Comparison of ENCODE assay signal across 9 cellular contexts in genomic region chr22:49632199-49633009, GRCh38.
DNase-seq lines count a peak whose midpoint lies in the region; ATAC-seq and TF ChIP-seq lines count a peak whose summit lies in the region.
"Had no signal": no experiment of that assay in that cellular context is flagged by ENCODE, and none has a peak within 500 bp of the region (broad histone marks: within the 10 kb centered on the region; RNA-seq: fewer than 3 reads in every experiment).

No MANE protein-coding gene starts in this region.

- CTCF ChIA-PET in MCF 10A (lab: Yijun Ruan, JAX), result no interaction called here

- no peak overlapping the region for H3K9ac ChIP-seq in liver (ENCODE audit: low read depth in 1 of 2, low read length in 2 of 2)

- no peaks in the 10 kb centered on the region for H3K9me3 Mint-ChIP-seq in MCF 10A (ENCODE audit: unreplicated experiment)
- H3K9me3 Mint-ChIP-seq: stimulated activated naive CD8-positive, alpha-beta T cell treated with anti-CD3 and anti-CD28 coated beads, Interleukin-15, Interleukin-2, amounts not matched to agents 100 ng/mL and 50 ng/mL, for 24 hours had no signal

- POLR2A ChIA-PET in MCF 10A (lab: Yijun Ruan, JAX), result no interaction called here

- H3K4me3 ChIP-seq in dorsolateral prefrontal cortex (peak overlapping the region; percentile 31 to 75 (median 58)), liver (ENCODE audit: low read depth in 1 of 3, low read length in 3 of 3) (peak overlapping the region in 2 of 3 donors; percentile 24 to 37), suprapubic skin (peak overlapping the region; percentile 37)

- H3K4me1 Mint-ChIP-seq in MCF 10A (ENCODE audit: insufficient read depth, unreplicated experiment), result no peaks in the 10 kb centered on the region

- intact Hi-C loops in MCF 10A (cut with micrococcal nuclease), result no loop called here
- intact Hi-C loops in dorsolateral prefrontal cortex (cut with DNase I), result loop anchor here (2.0 to 10.0 kb wide), 8 partner anchors 100 to 1058 kb away; no protein-coding TSS in a partner anchor

- no peak for TF ChIP-seq POLR2A in suprapubic skin (IDR thresholded peaks at IDR 0.05)

- no peak overlapping the region for H3K4me3 Mint-ChIP-seq in MCF 10A (ENCODE audit: unreplicated experiment)
- H3K4me3 Mint-ChIP-seq: stimulated activated naive CD8-positive, alpha-beta T cell treated with anti-CD3 and anti-CD28 coated beads, Interleukin-15, Interleukin-2, amounts not matched to agents 100 ng/mL and 50 ng/mL, for 24 hours had no signal

- H3K4me1 ChIP-seq in liver (ENCODE audit: control insufficient read depth in 4 of 4, insufficient read depth in 4 of 4, low read length in 3 of 4) (peaks cover 3 to 6% (median 4%) of the 10 kb centered on the region in 4 donors), suprapubic skin (peaks cover 14% of the 10 kb centered on the region)

- in situ Hi-C loops in T47D (cut with HindIII; ENCODE audit: low pct_unique_long_range_greater_than_20kb, low sequenced_read_pairs), result no loop called here

- DNase-seq in T47D (ENCODE audit: low read depth in 1 of 2, low spot score in 1 of 2), result peak; percentile 61 to 78
- DNase-seq in MCF 10A (ENCODE audit: unreplicated experiment), result no peak
- DNase-seq in NCI-H510A treated with DMSO at 0.1 percent for 48 hours (lab: John Stamatoyannopoulos, UW), result peak; percentile 74
- peak; percentile 57 to 86 (median 68) for DNase-seq in dorsolateral prefrontal cortex
- no peak for DNase-seq in suprapubic skin (ENCODE audit: low spot score in 2 of 2)
- DNase-seq in mesenteric fat pad (ENCODE audit: low spot score), result no peak

- no peaks in the 10 kb centered on the region for H3K27me3 Mint-ChIP-seq in MCF 10A (ENCODE audit: insufficient read depth, unreplicated experiment)
- H3K27me3 Mint-ChIP-seq: stimulated activated naive CD8-positive, alpha-beta T cell treated with anti-CD3 and anti-CD28 coated beads, Interleukin-15, Interleukin-2, amounts not matched to agents 100 ng/mL and 50 ng/mL, for 24 hours had no signal

- H3K36me3 ChIP-seq in liver (ENCODE audit: control insufficient read depth in 4 of 4, insufficient read depth in 3 of 4, low read depth in 1 of 4, low read length in 3 of 4), result no peaks in the 10 kb centered on the region
- no peaks in the 10 kb centered on the region for H3K36me3 ChIP-seq in suprapubic skin

- TF ChIP-seq EP300 in suprapubic skin (IDR thresholded peaks at IDR 0.05), result no peak

- BruUV-seq in MCF 10A (replicated peaks; lab: Mats Ljungman, UMichigan), result no TSS peak

- no peak overlapping the region for H3K27ac Mint-ChIP-seq in MCF 10A (ENCODE audit: low read depth, unreplicated experiment)
- H3K27ac Mint-ChIP-seq: stimulated activated naive CD8-positive, alpha-beta T cell treated with anti-CD3 and anti-CD28 coated beads, Interleukin-15, Interleukin-2, amounts not matched to agents 100 ng/mL and 50 ng/mL, for 24 hours had no signal

- H3K27me3 ChIP-seq in dorsolateral prefrontal cortex (no peaks in the 10 kb centered on the region), liver (ENCODE audit: control insufficient read depth in 4 of 4, insufficient read depth in 4 of 4, low read length in 3 of 4) (no peaks in the 10 kb centered on the region), suprapubic skin (peaks cover 52% of the 10 kb centered on the region)

- no peak for TF ChIP-seq CTCF in MCF 10A (IDR thresholded peaks at IDR 0.05; ENCODE audit: unreplicated experiment)
- TF ChIP-seq CTCF in dorsolateral prefrontal cortex (IDR thresholded peaks at IDR 0.05 in 54 of 56, conservative IDR thresholded peaks at IDR 0.05 in 2 of 56; ENCODE audit: low read depth in 1 of 56, partially characterized antibody in 56 of 56), result peak; percentile 72 to 99 (median 93)
- peak; percentile 64 for TF ChIP-seq CTCF in liver (IDR thresholded peaks at IDR 0.05; ENCODE audit: low read depth, low read length, missing input control)
- peak; percentile 35 to 67 for TF ChIP-seq CTCF in suprapubic skin (IDR thresholded peaks at IDR 0.05)

- H3K9me3 ChIP-seq in liver (ENCODE audit: control insufficient read depth in 4 of 4, low read length in 3 of 4) (no peaks in the 10 kb centered on the region), suprapubic skin (no peaks in the 10 kb centered on the region)

- WGBS in liver, result 14% methylated on average over 51 of the region's 51 CpGs
- WGBS in suprapubic skin, result 25% methylated on average over 24 of the region's 51 CpGs

- ATAC-seq in HG03378 (IDR thresholded peaks at IDR 0.05; ENCODE audit: unreplicated experiment), result no peak

- peak; percentile 83 to 89 for TF ChIP-seq RAD21 in liver (IDR thresholded peaks at IDR 0.05)

- H3K36me3 Mint-ChIP-seq in MCF 10A (ENCODE audit: insufficient read depth, unreplicated experiment), result peaks cover 6% of the 10 kb centered on the region

- H3K27ac ChIP-seq in dorsolateral prefrontal cortex, result peak overlapping the region in 42 of 59 donors; percentile 4 to 88 (median 49)
- H3K27ac ChIP-seq in liver (ENCODE audit: low read depth in 1 of 2, low read length in 2 of 2), result no peak overlapping the region
- H3K27ac ChIP-seq in suprapubic skin, result no peak overlapping the region

TF ChIP-seq in liver, 16 proteins besides CTCF, POLR2A, EP300 and RAD21:
- TF ChIP-seq REST (IDR thresholded peaks at IDR 0.05) (no peak), GABPA (IDR thresholded peaks at IDR 0.05 in 1 of 2, conservative IDR thresholded peaks at IDR 0.05 in 1 of 2) (no peak), RXRA (IDR thresholded peaks at IDR 0.05) (no peak), JUND (IDR thresholded peaks at IDR 0.05) (no peak), EGR1 (IDR thresholded peaks at IDR 0.05; ENCODE audit: low read depth in 2 of 2) (no peak), ZBTB33 (IDR thresholded peaks at IDR 0.05) (no peak), SP1 (IDR thresholded peaks at IDR 0.05) (no peak), YY1 (IDR thresholded peaks at IDR 0.05) (no peak), MAX (IDR thresholded peaks at IDR 0.05) (no peak), TAF1 (conservative IDR thresholded peaks at IDR 0.05) (no peak), FOXA2 (IDR thresholded peaks at IDR 0.05) (no peak)

Comparison
In these comparisons a context has a peak if more than half of its experiments do, and no peak if none do; other contexts are left out.
1. DNase-seq: peak in T47D (2 of 2), NCI-H510A treated with DMSO at 0.1 percent for 48 hours (single experiment) and dorsolateral prefrontal cortex (10 of 10); none in MCF 10A (single experiment), suprapubic skin (0 of 2) and mesenteric fat pad (single experiment).
2. H3K27ac ChIP-seq: peak in dorsolateral prefrontal cortex (42 of 59); none in liver (0 of 2) and suprapubic skin (single experiment).
3. Peak in every context shown above with its lines, with median percentiles within 50 percentile points of each other: H3K4me3 ChIP-seq.